ENCODE assay signal across 29 cellular contexts in the genomic region with DNA sequence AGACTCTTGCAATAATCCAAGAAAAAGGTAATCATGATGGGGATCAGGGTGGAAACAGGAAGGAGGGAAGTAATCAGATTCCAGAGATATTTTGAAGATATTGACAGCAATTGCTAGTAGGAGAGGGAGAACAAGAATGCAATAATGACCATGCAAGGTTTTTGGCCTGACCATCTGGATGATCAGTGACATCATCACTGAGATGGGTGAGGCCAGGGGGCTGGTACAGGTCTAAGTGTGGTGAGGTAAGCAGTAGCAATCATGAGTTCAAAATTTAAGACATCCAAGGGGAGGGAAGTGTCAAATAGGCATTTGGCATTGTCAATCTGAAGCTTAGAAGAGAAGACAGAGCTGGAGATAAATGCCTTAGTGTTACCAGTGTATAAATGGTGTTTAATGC. TPM values are rescaled to one million over a fixed set of nuclear protein-coding genes. Genes with fewer than 3 reads are reported as not detected.
A peak's percentile ranks its signal among the peaks of the same experiment; 100 is the strongest.
DNase-seq lines count a peak whose midpoint lies in the region; ATAC-seq, FAIRE-seq and TF ChIP-seq lines count a peak whose summit lies in the region.
"Had no signal": no experiment of that assay in that cellular context is flagged by ENCODE, and none has a peak within 500 bp of the region (broad histone marks: within the 10 kb centered on the region; RNA-seq: fewer than 3 reads in every experiment).

No MANE protein-coding gene starts in this region.

- H3K4me1 Mint-ChIP-seq in neural crest cell: no peaks in the 10 kb centered on the region
- H3K4me1 Mint-ChIP-seq: CD14-positive monocyte; CD4-positive, alpha-beta memory T cell; CD4-positive, CD25-positive, alpha-beta regulatory T cell; CD8-positive, alpha-beta memory T cell had no signal

- in situ Hi-C loops in HepG2 (cut with HindIII; ENCODE audit: extremely low pct_ligation_motif_present, low pct_unique_long_range_greater_than_20kb): no loop called here

- H3K36me3 ChIP-seq in HEK293 (ENCODE audit: control insufficient read depth in 2 of 2, insufficient read depth in 1 of 2, low read length in 2 of 2) (no peaks in the 10 kb centered on the region), OCI-LY3 (replicated peaks; ENCODE audit: low read depth, low read length) (no peaks in the 10 kb centered on the region), HepG2 (replicated peaks in 1 of 2; ENCODE audit: control insufficient read depth in 1 of 2, insufficient read depth in 2 of 2, low read length in 2 of 2) (no peaks in the 10 kb centered on the region), MG63 (no peaks in the 10 kb centered on the region)
- H3K36me3 ChIP-seq: BE2C, BLaER1 had no signal

- TF ChIP-seq RAD21 in HepG2 (CRISPR knock-in tag; IDR thresholded peaks at IDR 0.05): no peak

- H3K9me3 ChIP-seq in HEK293 (ENCODE audit: control insufficient read depth, insufficient read depth, low read depth, low read length) (no peaks in the 10 kb centered on the region), OCI-LY3 (ENCODE audit: insufficient read depth, low read length) (no peaks in the 10 kb centered on the region), HepG2 (ENCODE audit: low read length) (no peaks in the 10 kb centered on the region), MG63 (no peaks in the 10 kb centered on the region)
- H3K9me3 ChIP-seq: BE2C, BLaER1 had no signal

- peaks cover 2% of the 10 kb centered on the region for H3K27me3 Mint-ChIP-seq in neural crest cell (ENCODE audit: low read depth)

- intact Hi-C loops in HepG2 (cut with micrococcal nuclease; ENCODE audit: unreplicated experiment): no loop called here

- H3K4me1 ChIP-seq in HEK293 (ENCODE audit: control insufficient read depth, insufficient read depth, low read length): no peaks in the 10 kb centered on the region
- peaks cover 8% of the 10 kb centered on the region; the same call in 1 of the 2 replicates for H3K4me1 ChIP-seq in OCI-LY3 (ENCODE audit: low read length)
- peaks cover 30% of the 10 kb centered on the region for H3K4me1 ChIP-seq in HepG2 (ENCODE audit: insufficient read depth, low read length)
- H3K4me1 ChIP-seq: BE2C, BLaER1 had no signal

- POLR2A ChIA-PET in HEK293 (lab: Yijun Ruan, JAX): no interaction called here
- POLR2A ChIA-PET in HepG2 (lab: Yijun Ruan, JAX): no interaction called here

- H3K4me2 ChIP-seq in OCI-LY3 (ENCODE audit: low read length) (peak overlapping the region; percentile 29; the same call in 1 of the 2 replicates), HepG2 (ENCODE audit: low read depth, low read length) (no peak overlapping the region)
- H3K4me2 ChIP-seq: BLaER1 had no signal

- peaks cover 26% of the 10 kb centered on the region for H3K27me3 ChIP-seq in OCI-LY3 (ENCODE audit: low read depth, low read length)
- 0 out of 5 replicates have a peak, but pooled peaks cover 0 to 11% of the 10 kb centered on the region in 2 experiments for H3K27me3 ChIP-seq in HepG2 (ENCODE audit: control insufficient read depth in 1 of 2, insufficient read depth in 2 of 2, low read length in 2 of 2)
- no peaks in the 10 kb centered on the region for H3K27me3 ChIP-seq in MG63
- H3K27me3 ChIP-seq: BE2C, BLaER1 had no signal

- H3K27ac ChIP-seq in HEK293 (ENCODE audit: extremely low read depth, low read depth, low read length) (no peak overlapping the region), OCI-LY3 (ENCODE audit: low read length) (no peak overlapping the region), HepG2 (ENCODE audit: extremely low read length, insufficient read depth, low read length) (no peak overlapping the region)
- H3K27ac ChIP-seq: BLaER1 had no signal

- H3K27ac Mint-ChIP-seq in neural crest cell (ENCODE audit: unreplicated experiment): peak overlapping the region; percentile 16
- H3K27ac Mint-ChIP-seq: CD14-positive monocyte; CD4-positive, alpha-beta memory T cell; CD4-positive, CD25-positive, alpha-beta regulatory T cell; CD8-positive, alpha-beta memory T cell had no signal

- ATAC-seq in HepG2 (no peak), HG02571 (IDR thresholded peaks at IDR 0.05; ENCODE audit: unreplicated experiment) (no peak)
- ATAC-seq: GM12878 had no signal

- no peak overlapping the region for H3K4me3 Mint-ChIP-seq in neural crest cell
- H3K4me3 Mint-ChIP-seq: CD14-positive monocyte; CD4-positive, alpha-beta memory T cell; CD4-positive, CD25-positive, alpha-beta regulatory T cell; CD8-positive, alpha-beta memory T cell had no signal

- TF ChIP-seq POLR2A in HepG2 (IDR thresholded peaks at IDR 0.05; ENCODE audit: insufficient read depth in 1 of 2, low read depth in 2 of 2, low read length in 2 of 2): no peak

- TF ChIP-seq CTCF in HEK293 (tag by site-specific recombination; IDR thresholded peaks at IDR 0.05) (no peak), OCI-LY3 (IDR thresholded peaks at IDR 0.05; ENCODE audit: low read depth, low read length) (no peak), HepG2 (CRISPR knock-in tag; IDR thresholded peaks at IDR 0.05) (no peak), neural crest cell (conservative IDR thresholded peaks at IDR 0.05) (no peak)

- DNase-seq in HepG2 (ENCODE audit: low spot score) (no peak), neural crest cell (ENCODE audit: low read depth, low spot score) (no peak), MG63 (no peak), NOMO-1 treated with dmso at 0.1 percent for 144 hours (lab: John Stamatoyannopoulos, UW; ENCODE audit: unreplicated experiment) (no peak)
- DNase-seq: 8988T; ACHN; BE2C; C1 segment of cervical spinal cord; CD4-positive, alpha-beta memory T cell; CD4-positive, CD25-positive, alpha-beta regulatory T cell; CD8-positive, alpha-beta memory T cell; COR-L47; DMS 273 treated with DMSO at 0.1 percent for 48 hours; DMS153; DMS53; DMS79; DND-41; EL; GDM1 had no signal

- H2AFZ ChIP-seq in OCI-LY3 (ENCODE audit: low read depth, low read length): peak overlapping the region; percentile 50; the same call in 1 of the 2 replicates
- no peak overlapping the region for H2AFZ ChIP-seq in HepG2 (ENCODE audit: low read length)

- H3K4me3 ChIP-seq in HEK293 (ENCODE audit: low read depth, low read length) (no peak overlapping the region), OCI-LY3 (ENCODE audit: low read length) (no peak overlapping the region), HepG2 (replicated peaks in 1 of 3; ENCODE audit: insufficient read depth in 1 of 3, low read depth in 2 of 3, low read length in 3 of 3) (no peak overlapping the region), MG63 (no peak overlapping the region)
- H3K4me3 ChIP-seq: BLaER1, GM12878 had no signal

- no peaks in the 10 kb centered on the region for H3K36me3 Mint-ChIP-seq in neural crest cell (ENCODE audit: low read depth)
- H3K36me3 Mint-ChIP-seq: CD14-positive monocyte; CD4-positive, alpha-beta memory T cell; CD4-positive, CD25-positive, alpha-beta regulatory T cell; CD8-positive, alpha-beta memory T cell had no signal

- CTCF ChIA-PET in HEK293 (lab: Yijun Ruan, JAX): no interaction called here
- CTCF ChIA-PET in HepG2 (lab: Yijun Ruan, JAX; ENCODE audit: low intra/inter-chr PET ratio, low total read pairs): no interaction called here

- no peaks in the 10 kb centered on the region for H3K9me3 Mint-ChIP-seq in neural crest cell
- H3K9me3 Mint-ChIP-seq: CD8-positive, alpha-beta memory T cell had no signal

- H4K20me1 ChIP-seq in OCI-LY3 (ENCODE audit: insufficient read depth, low read length) (no peaks in the 10 kb centered on the region), HepG2 (ENCODE audit: insufficient read depth, low read length) (no peaks in the 10 kb centered on the region)
- H4K20me1 ChIP-seq: BLaER1 had no signal

- no TSS peak for BruUV-seq in HepG2 (replicated peaks; lab: Mats Ljungman, UMichigan)

- no peak for TF ChIP-seq EP300 in HepG2 (IDR thresholded peaks at IDR 0.05; ENCODE audit: low read depth in 2 of 2, low read length in 2 of 2)
- TF ChIP-seq EP300 in HepG2 (CRISPR knock-in tag; IDR thresholded peaks at IDR 0.05; ENCODE audit: borderline replicate concordance): no peak

- H3K9ac ChIP-seq in OCI-LY3 (ENCODE audit: low read length) (no peak overlapping the region), HepG2 (ENCODE audit: insufficient read depth, low read depth, low read length) (no peak overlapping the region)
- H3K9ac ChIP-seq: BLaER1 had no signal

- FAIRE-seq in HepG2 (lab: Jason Lieb, UNC): no peak
- FAIRE-seq: A204.1, GM12878, GM12892, GM18507 had no signal

- H3K79me2 ChIP-seq in OCI-LY3 (ENCODE audit: low read length): no peaks in the 10 kb centered on the region
- H3K79me2 ChIP-seq in HepG2 (ENCODE audit: insufficient read depth, low read length): no peaks in the 10 kb centered on the region

TF ChIP-seq in HEK293, 187 proteins besides CTCF, POLR2A, EP300 and RAD21 (continues in another document):
- TF ChIP-seq ZNF610 (tag by site-specific recombination; IDR thresholded peaks at IDR 0.05; ENCODE audit: borderline replicate concordance): no peak
- TF ChIP-seq ZNF768 (tag by site-specific recombination; IDR thresholded peaks at IDR 0.05): no peak

TF ChIP-seq in HepG2, 621 proteins besides CTCF, POLR2A, EP300 and RAD21 (continues in another document):
- peak; percentile 63 for TF ChIP-seq CREB1 (IDR thresholded peaks at IDR 0.05)
- no peak for TF ChIP-seq CREB1 (CRISPR knock-in tag; IDR thresholded peaks at IDR 0.05)
- TF ChIP-seq ATF7 (IDR thresholded peaks at IDR 0.05): peak; percentile 67
- no peak for TF ChIP-seq ATF7 (CRISPR knock-in tag; IDR thresholded peaks at IDR 0.05)

RNA-seq across cellular contexts. Expression of gene CLMN, which starts 24.8 kb away (rescaled TPM):
- total RNA-seq in HepG2 (2016; rRNA removed; fragmentation: Illumina TruSeq; extraction: Trizol) (15.1 and 16.2 TPM in 2 replicates), neural crest cell (7.7 and 8.9 TPM in 2 replicates)
- 4.4 and 5.9 TPM in 2 replicates for total RNA-seq in HepG2 (2016; cell fraction: cytosol; rRNA removed; fragmentation: Illumina TruSeq; extraction: Trizol; ENCODE audit: low read depth)
- 13.1 and 14.8 TPM in 2 replicates for total RNA-seq in HepG2 (2016; cell fraction: insoluble cytoplasmic fraction; rRNA removed; fragmentation: Illumina TruSeq; extraction: Trizol)
- 8.6 and 9.0 TPM in 2 replicates for total RNA-seq in HepG2 (2016; cell fraction: membrane; rRNA removed; fragmentation: Illumina TruSeq; extraction: Trizol)
- total RNA-seq in HepG2 (2016; cell fraction: nucleus; rRNA removed; fragmentation: Illumina TruSeq; extraction: Trizol): 21.4 and 22.0 TPM in 2 replicates
- 16.4 and 16.7 TPM in 2 replicates for polyA plus RNA-seq in HepG2 (2011; rRNA removed)
- polyA plus RNA-seq in HepG2 (2011; cell fraction: cytosol; rRNA removed): 5.7 and 6.9 TPM in 2 replicates
- 55.9 and 58.4 TPM in 2 replicates for polyA plus RNA-seq in HepG2 (2011; cell fraction: nucleus; rRNA removed)
- 12.5 and 17.3 TPM in 2 replicates for polyA plus RNA-seq in HepG2 (2012)
- polyA plus RNA-seq in HepG2 (2016; cell fraction: cytosol; fragmentation: Illumina TruSeq; extraction: Trizol; ENCODE audit: low read depth): 4.6 and 4.9 TPM in 2 replicates
- polyA plus RNA-seq in HepG2 (2016; cell fraction: insoluble cytoplasmic fraction; fragmentation: Illumina TruSeq; extraction: Trizol; ENCODE audit: low read depth): 10.5 and 11.4 TPM in 2 replicates
- 7.1 and 7.5 TPM in 2 replicates for polyA plus RNA-seq in HepG2 (2016; cell fraction: membrane; fragmentation: Illumina TruSeq; extraction: Trizol; ENCODE audit: low read depth)
- polyA plus RNA-seq in HepG2 (2016; cell fraction: nucleus; fragmentation: Illumina TruSeq; extraction: Trizol; ENCODE audit: insufficient read depth, low read depth): 24.4 and 27.2 TPM in 2 replicates
- polyA minus RNA-seq in HepG2 (2011; rRNA and poly(A)+ RNA removed; ENCODE audit: low replicate concordance): 0.51 and 12.1 TPM in 2 replicates
- polyA minus RNA-seq in HepG2 (2011; cell fraction: cytosol; rRNA and poly(A)+ RNA removed): 8.5 and 10.6 TPM in 2 replicates
- 45.1 and 53.1 TPM in 2 replicates for polyA minus RNA-seq in HepG2 (2011; cell fraction: nucleus; rRNA and poly(A)+ RNA removed)
- total RNA-seq in MG63 (2014; rRNA removed; shearing (Covaris generic); ENCODE audit: low replicate concordance): 0.35 and 1.2 TPM in 2 replicates
- total RNA-seq: G401 had no signal

Comparison
In these comparisons a context has a peak if more than half of its experiments do, and no peak if none do; other contexts are left out.
1. Of the 63 proteins assayed by ChIP-seq in both HepG2 and HEK293: peak only in HepG2: none; only in HEK293: ATF2, PRDM10, ZBTB21 and ZNF629; in both: none; in neither: 59.